ENCODE assay signal across 8 cellular contexts in genomic region chr9:26856413-26857032, GRCh38. TPM values are rescaled to one million over a fixed set of nuclear protein-coding genes. Genes with fewer than 3 reads are reported as not detected.
A peak's percentile ranks its signal among the peaks of the same experiment; 100 is the strongest.
DNase-seq lines count a peak whose midpoint lies in the region; ATAC-seq and TF ChIP-seq lines count a peak whose summit lies in the region.

No MANE protein-coding gene starts in this region.

- H3K4me1 ChIP-seq in left ventricle myocardium inferior (peaks cover 2% of the 10 kb centered on the region), right atrium auricular region (no peaks in the 10 kb centered on the region), gastrocnemius medialis (no peaks in the 10 kb centered on the region)

- no peak overlapping the region for H3K27ac ChIP-seq in left ventricle myocardium inferior (replicated peaks)
- H3K27ac ChIP-seq in right atrium auricular region: no peak overlapping the region
- H3K27ac ChIP-seq in gastrocnemius medialis: no peak overlapping the region

- H3K9me3 Mint-ChIP-seq in activated naive CD8-positive, alpha-beta T cell treated with anti-CD3 and anti-CD28 coated beads, Interleukin-2, amount 50 U/mL, for 24 hours: no peaks in the 10 kb centered on the region

- peaks cover 32% of the 10 kb centered on the region for H3K36me3 Mint-ChIP-seq in activated naive CD8-positive, alpha-beta T cell treated with anti-CD3 and anti-CD28 coated beads, Interleukin-2, amount 50 U/mL, for 24 hours (ENCODE audit: low read depth)

- no peaks in the 10 kb centered on the region for H3K27me3 ChIP-seq in left ventricle myocardium inferior (ENCODE audit: low read depth)
- H3K27me3 ChIP-seq in right atrium auricular region: no peaks in the 10 kb centered on the region
- H3K27me3 ChIP-seq in gastrocnemius medialis: no peaks in the 10 kb centered on the region

- DNase-seq in left ventricle myocardium inferior (no peak), right atrium auricular region (ENCODE audit: low spot score) (no peak), RKO (ENCODE audit: low spot score) (peak; percentile 60), fibroblast of gingiva (ENCODE audit: low read depth) (peak; percentile 33), gastrocnemius medialis (no peak)
- no peak for DNase-seq in activated naive CD8-positive, alpha-beta T cell treated with anti-CD3 and anti-CD28 coated beads, Interleukin-2, amount 50 U/mL, for 24 hours

- no peak overlapping the region for H3K27ac Mint-ChIP-seq in activated naive CD8-positive, alpha-beta T cell treated with anti-CD3 and anti-CD28 coated beads, Interleukin-2, amount 50 U/mL, for 24 hours

- H3K36me3 ChIP-seq in left ventricle myocardium inferior (peaks cover 71% of the 10 kb centered on the region), right atrium auricular region (peaks cover 43% of the 10 kb centered on the region), gastrocnemius medialis (peaks cover 0 to 31% of the 10 kb centered on the region in 2 donors)

- no peak overlapping the region for H3K4me3 Mint-ChIP-seq in activated naive CD8-positive, alpha-beta T cell treated with anti-CD3 and anti-CD28 coated beads, Interleukin-2, amount 50 U/mL, for 24 hours

- H3K9me3 ChIP-seq in left ventricle myocardium inferior (replicated peaks) (no peaks in the 10 kb centered on the region), right atrium auricular region (no peaks in the 10 kb centered on the region), gastrocnemius medialis (no peaks in the 10 kb centered on the region)

- intact Hi-C loops in left ventricle myocardium inferior (cut with micrococcal nuclease): no loop called here
- intact Hi-C loops in gastrocnemius medialis (cut with DNase I; ENCODE audit: low total_unique reads): no loop called here

- ATAC-seq in GM21825 (IDR thresholded peaks at IDR 0.05; ENCODE audit: unreplicated experiment) (peak; percentile 76), gastrocnemius medialis (no peak)
- no peak for ATAC-seq in activated naive CD8-positive, alpha-beta T cell treated with anti-CD3 and anti-CD28 coated beads, Interleukin-2, amount 50 U/mL, for 24 hours

- in situ Hi-C loops in gastrocnemius medialis (cut with MboI; ENCODE audit: low sequenced_read_pairs in 4 of 4): loop anchor here in 1 of 4 donors (25.0 kb wide), 1 partner anchor 94 kb away; no protein-coding TSS in a partner anchor

- no peaks in the 10 kb centered on the region for H3K27me3 Mint-ChIP-seq in activated naive CD8-positive, alpha-beta T cell treated with anti-CD3 and anti-CD28 coated beads, Interleukin-2, amount 50 U/mL, for 24 hours

- peak; percentile 26 for TF ChIP-seq CTCF in left ventricle myocardium inferior (IDR thresholded peaks at IDR 0.05; ENCODE audit: borderline replicate concordance)
- peak in 1 of 2 donors; percentile 24 for TF ChIP-seq CTCF in right atrium auricular region (IDR thresholded peaks at IDR 0.05)
- TF ChIP-seq CTCF in LNCAP (IDR thresholded peaks at IDR 0.05): peak; percentile 74
- TF ChIP-seq CTCF in gastrocnemius medialis (IDR thresholded peaks at IDR 0.05 in 4 of 5, conservative IDR thresholded peaks at IDR 0.05 in 1 of 5): peak in 3 of 5 experiments; percentile 8 to 23 (median 20)

- H3K4me3 ChIP-seq in left ventricle myocardium inferior: no peak overlapping the region
- H3K4me3 ChIP-seq in right atrium auricular region: no peak overlapping the region
- no peak overlapping the region for H3K4me3 ChIP-seq in gastrocnemius medialis

- TF ChIP-seq POLR2A in gastrocnemius medialis (IDR thresholded peaks at IDR 0.05): no peak

- no peaks in the 10 kb centered on the region for H3K4me1 Mint-ChIP-seq in activated naive CD8-positive, alpha-beta T cell treated with anti-CD3 and anti-CD28 coated beads, Interleukin-2, amount 50 U/mL, for 24 hours

RNA-seq across cellular contexts. Expression of gene CAAP1, which starts 36.1 kb away (rescaled TPM):
- total RNA-seq in left ventricle myocardium inferior (7.9 TPM), right atrium auricular region (10 to 100 TPM in 1 of 2 donors, 1 to 10 TPM in 1; 8.6 to 10.2 TPM), gastrocnemius medialis (10 to 100 TPM in 1 of 4 donors, 1 to 10 TPM in 3; 4.5 to 12.3 (median 6.8) TPM)

Comparison
In these comparisons a context has a peak if more than half of its experiments do, and no peak if none do; other contexts are left out.
1. DNase-seq: peak in RKO (single experiment) and fibroblast of gingiva (single experiment); none in left ventricle myocardium inferior (single experiment), right atrium auricular region (single experiment), gastrocnemius medialis (0 of 2) and activated naive CD8-positive, alpha-beta T cell treated with anti-CD3 and anti-CD28 coated beads, Interleukin-2, amount 50 U/mL, for 24 hours (single experiment).